In genomic region chr2:159585607-159586006, GRCh38 we compare ENCODE assay signal across 19 cellular contexts.
"Had no signal": no experiment of that assay in that cellular context is flagged by ENCODE, and none has a peak within 500 bp of the region (broad histone marks: within the 10 kb centered on the region; RNA-seq: fewer than 3 reads in every experiment).

No MANE protein-coding gene starts in this region.

- H3K27me3 ChIP-seq: gastrocnemius medialis, heart right ventricle, ovary, right atrium auricular region, sigmoid colon, uterus had no signal

- H3K36me3 ChIP-seq: lower lobe of right lung, ovary, right atrium auricular region, sigmoid colon, uterus had no signal

- H3K27ac ChIP-seq: gastrocnemius medialis, heart right ventricle, left ventricle myocardium inferior, lower lobe of right lung, ovary, right atrium auricular region, sigmoid colon, skin epidermis, uterus had no signal

- DNase-seq: effector memory CD4-positive, alpha-beta T cell; gastrocnemius medialis; heart right ventricle; hypothalamus; islet precursor cell; left ventricle myocardium inferior; lower lobe of right lung; mesenchymal stem cell; naive thymus-derived CD4-positive, alpha-beta T cell; nucleus accumbens; ovary; sigmoid colon; stimulated activated CD4-positive, alpha-beta T cell treated with anti-CD3 and anti-CD28 coated beads, Interleukin-2, amount 100 ng/mL, for 48 hours; stimulated activated naive CD4-positive, alpha-beta T cell treated with Interleukin-2 at 50 U/mL for 16 hours; uterus had no signal

- H3K27me3 Mint-ChIP-seq: naive thymus-derived CD4-positive, alpha-beta T cell; type B pancreatic cell had no signal

- H3K4me1 ChIP-seq: gastrocnemius medialis, lower lobe of right lung, right atrium auricular region, uterus had no signal

- ATAC-seq: esophagus mucosa; gastrocnemius medialis; heart right ventricle; lower lobe of right lung; naive thymus-derived CD4-positive, alpha-beta T cell had no signal

- H3K9me3 ChIP-seq: gastrocnemius medialis, lower lobe of right lung, ovary, sigmoid colon, uterus had no signal

- H3K27ac Mint-ChIP-seq: naive thymus-derived CD4-positive, alpha-beta T cell; type B pancreatic cell had no signal

- H3K4me3 Mint-ChIP-seq: naive thymus-derived CD4-positive, alpha-beta T cell; type B pancreatic cell had no signal

- H3K4me3 ChIP-seq: gastrocnemius medialis, heart right ventricle, left ventricle myocardium inferior, lower lobe of right lung, ovary, right atrium auricular region, sigmoid colon, skin epidermis, uterus had no signal
